Comparison of ENCODE assay signal across 9 cellular contexts in the genomic region with DNA sequence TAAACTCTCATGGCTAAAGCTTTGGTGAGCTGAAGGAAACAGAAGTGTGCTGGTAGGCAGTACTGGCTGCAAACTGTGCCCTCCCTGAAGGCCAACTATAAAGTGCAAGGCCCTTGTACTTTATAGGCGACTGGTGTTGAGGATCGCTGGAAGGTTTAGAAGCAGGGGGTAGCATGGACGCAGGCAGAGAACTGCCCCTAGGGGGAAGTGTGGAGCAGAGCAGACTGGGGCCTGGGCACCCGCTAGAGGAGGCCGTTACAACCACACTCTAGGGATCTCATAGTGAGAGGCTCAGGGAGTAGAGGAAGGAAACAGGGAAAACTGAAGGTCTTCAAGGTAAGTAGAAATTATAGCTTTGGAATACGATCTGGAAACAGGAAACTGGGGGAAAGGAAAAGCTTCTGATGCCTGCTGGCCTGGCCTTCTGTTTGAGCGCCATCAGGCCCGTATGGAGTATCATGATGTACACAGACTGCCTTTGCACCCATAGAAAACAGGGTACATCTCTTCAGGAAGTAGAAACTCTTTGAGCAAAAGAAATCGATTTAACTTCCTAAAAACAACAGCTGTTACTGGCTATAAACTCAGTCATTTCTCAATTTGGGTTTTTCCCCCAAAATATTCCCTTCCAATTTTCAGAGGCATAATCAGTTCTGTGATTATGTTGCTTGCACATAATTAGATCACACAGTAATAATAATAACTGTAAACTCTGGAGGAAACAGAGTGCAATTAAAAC. TPM values are rescaled to one million over a fixed set of nuclear protein-coding genes. Genes with fewer than 3 reads are reported as not detected.
DNase-seq lines count a peak whose midpoint lies in the region; ATAC-seq and TF ChIP-seq lines count a peak whose summit lies in the region.
"Had no signal": no experiment of that assay in that cellular context is flagged by ENCODE, and none has a peak within 500 bp of the region (broad histone marks: within the 10 kb centered on the region; RNA-seq: fewer than 3 reads in every experiment).

No MANE protein-coding gene starts in this region.

- H3K36me3 ChIP-seq in BLaER1 treated with 17β-estradiol and CSF1 and Interleukin-3, amounts not matched to agents 10 nM and 100 nM = no peaks in the 10 kb centered on the region
- no peaks in the 10 kb centered on the region for H3K36me3 ChIP-seq in mammary epithelial cell (ENCODE audit: insufficient read depth, low read length)
- no peaks in the 10 kb centered on the region for H3K36me3 ChIP-seq in lung (ENCODE audit: control insufficient read depth in 2 of 2, insufficient read depth in 2 of 2, low read length in 2 of 2)
- no peaks in the 10 kb centered on the region for H3K36me3 ChIP-seq in tibial nerve

- H3K27me3 ChIP-seq in BLaER1 treated with 17β-estradiol and CSF1 and Interleukin-3, amounts not matched to agents 10 nM and 100 nM = peaks cover 0 to 16% (median 2%) of the 10 kb centered on the region in 11 experiments; a peak in 8 of 22 replicates
- H3K27me3 ChIP-seq in mammary epithelial cell (ENCODE audit: insufficient read depth, low read length) (no peaks in the 10 kb centered on the region), lung (ENCODE audit: control insufficient read depth, insufficient read depth) (no peaks in the 10 kb centered on the region), tibial nerve (no peaks in the 10 kb centered on the region)

- peak overlapping the region; percentile 59 to 82 (median 71) for H3K9ac ChIP-seq in BLaER1 treated with 17β-estradiol and CSF1 and Interleukin-3, amounts not matched to agents 10 nM and 100 nM
- H3K9ac ChIP-seq in mammary epithelial cell (ENCODE audit: insufficient read depth, low read length) = no peak overlapping the region

- in situ Hi-C loops in mammary epithelial cell (cut with MboI; ENCODE audit: low sequenced_read_pairs in 2 of 2) = loop anchor here in 1 of 2 donors (10.0 kb wide), 1 partner anchor 534 kb away; no protein-coding TSS in a partner anchor

- H2AFZ ChIP-seq in mammary epithelial cell (ENCODE audit: low read depth, low read length) = peak overlapping the region; percentile 38

- H3K27ac ChIP-seq in BLaER1 treated with 17β-estradiol and CSF1 and Interleukin-3, amounts not matched to agents 10 nM and 100 nM = peak overlapping the region; percentile 65 to 99 (median 81)
- H3K27ac ChIP-seq in mammary epithelial cell (ENCODE audit: insufficient read depth, low read depth, low read length) (no peak overlapping the region), lung (ENCODE audit: low read depth in 1 of 2, low read length in 1 of 2) (peak overlapping the region in 1 of 2 donors; percentile 89), tibial nerve (peak overlapping the region; percentile 33 to 85 (median 80))

- H3K27ac Mint-ChIP-seq in T-helper 17 cell = peak overlapping the region; percentile 97

- CTCF ChIA-PET in mammary epithelial cell (lab: Charles Lee; ENCODE audit: low non-redundant PET) = interaction anchor here (0.6 kb wide), 2 partner anchors 193 to 384 kb away, joined by 3 to 11 read pairs; no protein-coding TSS in a partner anchor

- H4K20me1 ChIP-seq in BLaER1 treated with 17β-estradiol and CSF1 and Interleukin-3, amounts not matched to agents 10 nM and 100 nM = peaks cover 0 to 32% (median 4%) of the 10 kb centered on the region in 11 experiments; a peak in 7 of 22 replicates
- H4K20me1 ChIP-seq in mammary epithelial cell (ENCODE audit: insufficient read depth, low read length) = no peaks in the 10 kb centered on the region

- no peaks in the 10 kb centered on the region for H3K9me3 ChIP-seq in BLaER1 treated with 17β-estradiol and CSF1 and Interleukin-3, amounts not matched to agents 10 nM and 100 nM (replicated peaks in 1 of 11)
- no peaks in the 10 kb centered on the region for H3K9me3 ChIP-seq in T-helper 17 cell (ENCODE audit: control insufficient read depth, low read length, poor library complexity, severe bottlenecking)
- no peaks in the 10 kb centered on the region for H3K9me3 ChIP-seq in mammary epithelial cell (replicated peaks; ENCODE audit: insufficient read depth, low read length)
- no peaks in the 10 kb centered on the region for H3K9me3 ChIP-seq in lung (ENCODE audit: control insufficient read depth in 2 of 2, insufficient read depth in 1 of 2, low read length in 1 of 2)
- no peaks in the 10 kb centered on the region for H3K9me3 ChIP-seq in tibial nerve

- H3K27me3 Mint-ChIP-seq in T-helper 17 cell = no peaks in the 10 kb centered on the region

- dilution Hi-C loops in mammary epithelial cell (cut with HindIII; ENCODE audit: low sequenced_read_pairs) = loop anchor here (5.0 kb wide), 1 partner anchor 46 kb away; no protein-coding TSS in a partner anchor

- peak; percentile 35 to 58 for TF ChIP-seq CTCF in mammary epithelial cell (conservative IDR thresholded peaks at IDR 0.05 in 1 of 2, IDR thresholded peaks at IDR 0.05 in 1 of 2; ENCODE audit: extremely low read depth in 1 of 2, insufficient read depth in 1 of 2, low read depth in 1 of 2, low read length in 2 of 2)
- peak; percentile 28 for TF ChIP-seq CTCF in lung (IDR thresholded peaks at IDR 0.05; ENCODE audit: control extremely low read depth, extremely low read depth)
- TF ChIP-seq CTCF in tibial nerve (IDR thresholded peaks at IDR 0.05) = peak in 3 of 5 experiments; percentile 12 to 37 (median 21)

- H3K4me3 Mint-ChIP-seq in T-helper 17 cell = peak overlapping the region; percentile 90

- BruUV-seq in mammary epithelial cell (replicated peaks; lab: Mats Ljungman, UMichigan) = no TSS peak

- no peaks in the 10 kb centered on the region for H3K79me2 ChIP-seq in mammary epithelial cell (ENCODE audit: insufficient read depth, low read length)

- peak overlapping the region in 6 of 10 experiments; percentile 8 to 50 (median 33); a peak in 12 of 20 replicates for H3K4me3 ChIP-seq in BLaER1 treated with 17β-estradiol and CSF1 and Interleukin-3, amounts not matched to agents 10 nM and 100 nM
- H3K4me3 ChIP-seq in mammary epithelial cell (replicated peaks in 1 of 3; ENCODE audit: insufficient read depth in 1 of 3, low read depth in 2 of 3, low read length in 3 of 3) = no peak overlapping the region
- no peak overlapping the region for H3K4me3 ChIP-seq in lung
- H3K4me3 ChIP-seq in tibial nerve = no peak overlapping the region

- 63% methylated on average over 9 of the region's 9 CpGs for WGBS in mammary epithelial cell (ENCODE audit: low coverage, missing lambda C conversion rate)
- WGBS in lung, 2 donors = 35 to 44% methylated on average over 8 to 9 of the region's 9 CpGs
- 65 to 74% methylated on average over 9 of the region's 9 CpGs for WGBS in tibial nerve, 2 donors

- peak; percentile 61 for ATAC-seq in HG03354 (IDR thresholded peaks at IDR 0.05; ENCODE audit: poor library complexity, severe bottlenecking, unreplicated experiment)
- peak; percentile 78 for ATAC-seq in T-helper 17 cell
- peak; percentile 45 for ATAC-seq in lung (ENCODE audit: insufficient read depth, low FRiP score)

- peak overlapping the region; percentile 64 to 93 (median 82) for H3K4me2 ChIP-seq in BLaER1 treated with 17β-estradiol and CSF1 and Interleukin-3, amounts not matched to agents 10 nM and 100 nM
- no peak overlapping the region for H3K4me2 ChIP-seq in mammary epithelial cell (ENCODE audit: insufficient read depth, low read depth, low read length)

- DNase-seq in GM19240 (ENCODE audit: insufficient read length, low spot score) (peak; percentile 50), T-helper 17 cell (peak; percentile 35 to 52 (median 48)), mammary epithelial cell (no peak), lung (ENCODE audit: low spot score) (no peak), tibial nerve (ENCODE audit: low spot score in 2 of 2) (no peak), SHP77 treated with DMSO at 0.1 percent for 48 hours (lab: John Stamatoyannopoulos, UW) (no peak)

- peaks cover 84 to 100% (median 91%) of the 10 kb centered on the region in 10 experiments for H3K4me1 ChIP-seq in BLaER1 treated with 17β-estradiol and CSF1 and Interleukin-3, amounts not matched to agents 10 nM and 100 nM
- H3K4me1 ChIP-seq in mammary epithelial cell (ENCODE audit: insufficient read depth, low read length) (peaks cover 20% of the 10 kb centered on the region), lung (ENCODE audit: control insufficient read depth in 2 of 2, insufficient read depth in 2 of 2, low read length in 2 of 2) (peaks cover 0 to 9% of the 10 kb centered on the region in 2 donors), tibial nerve (peaks cover 0 to 28% (median 16%) of the 10 kb centered on the region in 4 donors)

- intact Hi-C loops in mammary epithelial cell (cut with micrococcal nuclease) = no loop called here

- no peaks in the 10 kb centered on the region for H3K36me3 Mint-ChIP-seq in T-helper 17 cell (ENCODE audit: low read depth)

- TF ChIP-seq EP300 in tibial nerve (IDR thresholded peaks at IDR 0.05) = no peak

- TF ChIP-seq POLR2A in tibial nerve (IDR thresholded peaks at IDR 0.05) = no peak

- H3K4me1 Mint-ChIP-seq in T-helper 17 cell = peaks cover 39% of the 10 kb centered on the region

RNA-seq across cellular contexts. Expression of gene TMSB4X, which starts 23.9 kb away (rescaled TPM):
- total RNA-seq in T-helper 17 cell (1,000 to 10,000 TPM; 5,781 to 7,183 TPM), mammary epithelial cell (1,000 to 10,000 TPM; 1,481 to 1,998 TPM), lung (1,000 to 10,000 TPM; 4,686 to 8,614 TPM), tibial nerve (1,000 to 10,000 TPM; 3,029 to 4,490 (median 3,421) TPM)
- polyA plus RNA-seq in mammary epithelial cell (2,487 TPM), lung (1,000 to 10,000 TPM; 7,790 to 9,527 TPM)
- polyA minus RNA-seq in mammary epithelial cell = 1,100 TPM

RNA-seq across cellular contexts. Expression of gene TLR8, which starts 44.6 kb away (rescaled TPM):
- total RNA-seq in T-helper 17 cell (under 1 TPM in 1 of 2 donors, not detected in 1; 0.85 TPM), mammary epithelial cell (not detected), lung (1 to 10 TPM; 5.2 to 6.6 TPM), tibial nerve (1 to 10 TPM in 3 of 4 donors, under 1 TPM in 1; 0.63 to 1.8 (median 1.4) TPM)
- polyA plus RNA-seq in mammary epithelial cell (not detected), lung (10 to 100 TPM in 1 of 2 donors, under 1 TPM in 1; 0.91 to 27.1 TPM)
- not detected for polyA minus RNA-seq in mammary epithelial cell
- total RNA-seq: myocyte had no signal

Comparison
In these comparisons a context has a peak if more than half of its experiments do, and no peak if none do; other contexts are left out.
1. H3K4me3 ChIP-seq: peak in BLaER1 treated with 17β-estradiol and CSF1 and Interleukin-3, amounts not matched to agents 10 nM and 100 nM (6 of 10); none in mammary epithelial cell (0 of 3), lung (single experiment) and tibial nerve (0 of 4).
2. DNase-seq: peak in GM19240 (single experiment) and T-helper 17 cell (3 of 3); none in mammary epithelial cell (single experiment), lung (single experiment), tibial nerve (0 of 2) and SHP77 treated with DMSO at 0.1 percent for 48 hours (single experiment).
3. Peak in every context shown above with its lines, with median percentiles within 50 percentile points of each other: ATAC-seq and CTCF ChIP-seq.